In the genomic region with DNA sequence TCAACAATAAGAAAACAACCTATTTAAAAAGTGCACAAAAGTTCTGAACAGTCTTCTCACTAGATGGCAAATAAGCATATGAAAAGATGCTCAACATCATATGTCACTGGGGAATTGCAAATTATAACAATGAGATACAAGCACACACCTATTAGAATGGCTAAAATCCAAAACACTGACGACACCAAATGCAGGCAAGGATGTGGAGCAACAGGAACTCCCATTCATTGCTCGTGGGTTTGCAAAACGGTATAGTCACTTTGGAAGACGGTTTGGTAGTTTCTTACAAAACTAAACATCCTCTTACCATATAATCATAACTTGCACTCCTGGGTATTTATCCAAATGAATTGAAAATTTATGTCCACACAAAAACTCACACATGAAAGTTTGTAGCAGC, we compare ENCODE assay signal across 23 cellular contexts.
DNase-seq lines count a peak whose midpoint lies in the region; ATAC-seq, FAIRE-seq and TF ChIP-seq lines count a peak whose summit lies in the region.
"Had no signal": no experiment of that assay in that cellular context is flagged by ENCODE, and none has a peak within 500 bp of the region (broad histone marks: within the 10 kb centered on the region; RNA-seq: fewer than 3 reads in every experiment).

No MANE protein-coding gene starts in this region.

- POLR2A ChIA-PET in activated CD8-positive, alpha-beta T cell treated with anti-CD3 and anti-CD28 coated beads, Interleukin-2, amount 10 ng/mL, durations not matched to agents 7 days and 5 days (lab: Charles Lee), result no interaction called here
- POLR2A ChIA-PET in activated CD8-positive, alpha-beta T cell treated with anti-CD3 and anti-CD28 coated beads for 36 hours (lab: Charles Lee), result no interaction called here
- POLR2A ChIA-PET in CD8-positive, alpha-beta T cell (lab: Charles Lee), result no interaction called here

- CTCF ChIA-PET in activated CD8-positive, alpha-beta T cell treated with anti-CD3 and anti-CD28 coated beads, Interleukin-2, amount 10 ng/mL, durations not matched to agents 7 days and 5 days (lab: Charles Lee), result interaction anchor here (0.7 kb wide), 1 partner anchor 12 kb away, joined by 3 read pairs; no protein-coding TSS in a partner anchor
- CTCF ChIA-PET in activated CD8-positive, alpha-beta T cell treated with anti-CD3 and anti-CD28 coated beads for 36 hours (lab: Charles Lee), result no interaction called here
- CTCF ChIA-PET in CD8-positive, alpha-beta T cell (lab: Charles Lee), result no interaction called here

- no peaks in the 10 kb centered on the region for H3K9me3 ChIP-seq in CD8-positive, alpha-beta T cell (ENCODE audit: low read length)

- FAIRE-seq in bronchial epithelial cell (lab: Jason Lieb, UNC), result no peak
- FAIRE-seq: G401.6, H54, HepG2 had no signal

- no peak for TF ChIP-seq CTCF in activated CD8-positive, alpha-beta T cell treated with anti-CD3 and anti-CD28 coated beads for 36 hours (IDR thresholded peaks at IDR 0.05)
- no peak for TF ChIP-seq CTCF in bronchial epithelial cell (IDR thresholded peaks at IDR 0.05; ENCODE audit: insufficient read depth, low read length, severe bottlenecking)
- no peak for TF ChIP-seq CTCF in fibroblast of mammary gland (conservative IDR thresholded peaks at IDR 0.05; ENCODE audit: control insufficient read depth, insufficient read depth, low read depth, low read length)
- TF ChIP-seq CTCF in CD8-positive, alpha-beta T cell (IDR thresholded peaks at IDR 0.05), result no peak

- H3K4me1 ChIP-seq in CD8-positive, alpha-beta T cell (ENCODE audit: insufficient read depth, low read length), result no peaks in the 10 kb centered on the region

- H3K4me3 Mint-ChIP-seq in activated CD8-positive, alpha-beta T cell treated with anti-CD3 and anti-CD28 coated beads, Interleukin-2, amount 10 ng/mL, durations not matched to agents 7 days and 5 days, result no peak overlapping the region
- no peak overlapping the region for H3K4me3 Mint-ChIP-seq in activated CD8-positive, alpha-beta T cell treated with anti-CD3 and anti-CD28 coated beads for 36 hours
- H3K4me3 Mint-ChIP-seq in CD8-positive, alpha-beta T cell, result no peak overlapping the region
- H3K4me3 Mint-ChIP-seq: CD8-positive, alpha-beta memory T cell had no signal

- no peaks in the 10 kb centered on the region for H3K27me3 ChIP-seq in bronchial epithelial cell (ENCODE audit: control insufficient read depth, insufficient read depth, low read length)
- H3K27me3 ChIP-seq in CD8-positive, alpha-beta T cell (ENCODE audit: insufficient read depth, low read length), result no peaks in the 10 kb centered on the region
- H3K27me3 ChIP-seq: BLaER1 treated with 17β-estradiol and CSF1 and Interleukin-3, amounts not matched to agents 10 nM and 100 nM had no signal

- peaks cover 26% of the 10 kb centered on the region for H3K27me3 Mint-ChIP-seq in activated CD8-positive, alpha-beta T cell treated with anti-CD3 and anti-CD28 coated beads, Interleukin-2, amount 10 ng/mL, durations not matched to agents 7 days and 5 days (ENCODE audit: low read depth)
- H3K27me3 Mint-ChIP-seq in activated CD8-positive, alpha-beta T cell treated with anti-CD3 and anti-CD28 coated beads for 36 hours, result peaks cover 20% of the 10 kb centered on the region
- peaks cover 32% of the 10 kb centered on the region for H3K27me3 Mint-ChIP-seq in CD8-positive, alpha-beta T cell (ENCODE audit: low read depth)

- no peaks in the 10 kb centered on the region for H3K36me3 Mint-ChIP-seq in activated CD8-positive, alpha-beta T cell treated with anti-CD3 and anti-CD28 coated beads, Interleukin-2, amount 10 ng/mL, durations not matched to agents 7 days and 5 days (ENCODE audit: low read depth)
- no peaks in the 10 kb centered on the region for H3K36me3 Mint-ChIP-seq in activated CD8-positive, alpha-beta T cell treated with anti-CD3 and anti-CD28 coated beads for 36 hours (ENCODE audit: low read depth)
- no peaks in the 10 kb centered on the region for H3K36me3 Mint-ChIP-seq in CD8-positive, alpha-beta T cell

- no peaks in the 10 kb centered on the region for H3K9me3 Mint-ChIP-seq in activated CD8-positive, alpha-beta T cell treated with anti-CD3 and anti-CD28 coated beads, Interleukin-2, amount 10 ng/mL, durations not matched to agents 7 days and 5 days (ENCODE audit: insufficient read depth)
- H3K9me3 Mint-ChIP-seq in activated CD8-positive, alpha-beta T cell treated with anti-CD3 and anti-CD28 coated beads for 36 hours, result peaks cover 7% of the 10 kb centered on the region
- H3K9me3 Mint-ChIP-seq in CD8-positive, alpha-beta T cell, result peaks cover 7% of the 10 kb centered on the region

- no peak for ATAC-seq in activated CD8-positive, alpha-beta T cell treated with anti-CD3 and anti-CD28 coated beads, Interleukin-2, amount 10 ng/mL, durations not matched to agents 7 days and 5 days
- no peak for ATAC-seq in activated CD8-positive, alpha-beta T cell treated with anti-CD3 and anti-CD28 coated beads for 36 hours
- ATAC-seq in CD8-positive, alpha-beta T cell, result no peak
- no peak for ATAC-seq in GM21423 (IDR thresholded peaks at IDR 0.05; ENCODE audit: unreplicated experiment)
- ATAC-seq: HepG2 had no signal

- no peak overlapping the region for H3K4me3 ChIP-seq in bronchial epithelial cell (ENCODE audit: low read depth, low read length)
- no peak overlapping the region for H3K4me3 ChIP-seq in fibroblast of mammary gland (ENCODE audit: control insufficient read depth, low read depth, low read length)
- H3K4me3 ChIP-seq in CD8-positive, alpha-beta T cell (ENCODE audit: low read depth, low read length), result no peak overlapping the region
- H3K4me3 ChIP-seq: BLaER1 treated with 17β-estradiol and CSF1 and Interleukin-3, amounts not matched to agents 10 nM and 100 nM had no signal

- intact Hi-C loops in activated CD8-positive, alpha-beta T cell treated with anti-CD3 and anti-CD28 coated beads for 36 hours (cut with micrococcal nuclease), result no loop called here
- intact Hi-C loops in cardiac septum (cut with DNase I), result no loop called here
- intact Hi-C loops in CD8-positive, alpha-beta T cell (cut with DNase I, micrococcal nuclease), result no loop called here

- peak; percentile 10 for DNase-seq in activated CD8-positive, alpha-beta T cell treated with anti-CD3 and anti-CD28 coated beads, Interleukin-2, amount 10 ng/mL, durations not matched to agents 7 days and 5 days
- DNase-seq in activated CD8-positive, alpha-beta T cell treated with anti-CD3 and anti-CD28 coated beads for 36 hours, result no peak
- DNase-seq in bronchial epithelial cell (ENCODE audit: low read depth) (peak; percentile 38), fibroblast of mammary gland (ENCODE audit: low read depth) (peak; percentile 75), cardiac septum (ENCODE audit: low spot score) (no peak), middle frontal gyrus (ENCODE audit: extremely low spot score, low spot score) (no peak)
- no peak for DNase-seq in CD8-positive, alpha-beta T cell
- DNase-seq: CD8-positive, alpha-beta memory T cell; KBM-7; MM.1S; NCI-H1048; NCI-H1417 treated with DMSO at 0.1 percent for 48 hours; NCI-H187; NCI-H446; NCI-H526; OCI-M1; Right ventricle myocardium superior had no signal

- H3K36me3 ChIP-seq in bronchial epithelial cell (ENCODE audit: control insufficient read depth, insufficient read depth, low read length), result no peaks in the 10 kb centered on the region
- H3K36me3 ChIP-seq in CD8-positive, alpha-beta T cell (ENCODE audit: insufficient read depth, low read length), result no peaks in the 10 kb centered on the region
- H3K36me3 ChIP-seq: BLaER1 treated with 17β-estradiol and CSF1 and Interleukin-3, amounts not matched to agents 10 nM and 100 nM had no signal

- no peak overlapping the region for H3K27ac ChIP-seq in CD8-positive, alpha-beta T cell (ENCODE audit: low read depth, low read length)
- H3K27ac ChIP-seq: 22Rv1; BLaER1 treated with 17β-estradiol and CSF1 and Interleukin-3, amounts not matched to agents 10 nM and 100 nM had no signal

- H3K27ac Mint-ChIP-seq in activated CD8-positive, alpha-beta T cell treated with anti-CD3 and anti-CD28 coated beads, Interleukin-2, amount 10 ng/mL, durations not matched to agents 7 days and 5 days, result no peak overlapping the region
- no peak overlapping the region for H3K27ac Mint-ChIP-seq in activated CD8-positive, alpha-beta T cell treated with anti-CD3 and anti-CD28 coated beads for 36 hours
- no peak overlapping the region for H3K27ac Mint-ChIP-seq in CD8-positive, alpha-beta T cell
- H3K27ac Mint-ChIP-seq: CD8-positive, alpha-beta memory T cell had no signal

- H3K4me1 Mint-ChIP-seq in activated CD8-positive, alpha-beta T cell treated with anti-CD3 and anti-CD28 coated beads, Interleukin-2, amount 10 ng/mL, durations not matched to agents 7 days and 5 days (ENCODE audit: low read depth), result no peaks in the 10 kb centered on the region
- no peaks in the 10 kb centered on the region for H3K4me1 Mint-ChIP-seq in activated CD8-positive, alpha-beta T cell treated with anti-CD3 and anti-CD28 coated beads for 36 hours (ENCODE audit: low read depth)
- no peaks in the 10 kb centered on the region for H3K4me1 Mint-ChIP-seq in CD8-positive, alpha-beta T cell (ENCODE audit: low read depth)
- H3K4me1 Mint-ChIP-seq: CD8-positive, alpha-beta memory T cell had no signal

Comparison
In these comparisons a context has a peak if more than half of its experiments do, and no peak if none do; other contexts are left out.
1. DNase-seq: peak in activated CD8-positive, alpha-beta T cell treated with anti-CD3 and anti-CD28 coated beads, Interleukin-2, amount 10 ng/mL, durations not matched to agents 7 days and 5 days (single experiment), bronchial epithelial cell (single experiment) and fibroblast of mammary gland (single experiment); none in activated CD8-positive, alpha-beta T cell treated with anti-CD3 and anti-CD28 coated beads for 36 hours (single experiment), cardiac septum (single experiment), CD8-positive, alpha-beta T cell (0 of 7) and middle frontal gyrus (single experiment).